ENCODE assay signal across 25 cellular contexts in genomic region chr17:72749119-72749572, GRCh38.
"Had no signal": no experiment of that assay in that cellular context is flagged by ENCODE, and none has a peak within 500 bp of the region (broad histone marks: within the 10 kb centered on the region; RNA-seq: fewer than 3 reads in every experiment).

No MANE protein-coding gene starts in this region.

- H3K27ac ChIP-seq: adrenal gland, body of pancreas, ovary, prostate gland, spleen, suprapubic skin, tibial artery, WERI-Rb-1 had no signal

- ATAC-seq: activated CD4-positive, CD25-positive, alpha-beta regulatory T cell treated with anti-CD3 and anti-CD28 coated beads, Interleukin-2, amount 50 U/mL, for 24 hours; body of pancreas had no signal

- H3K9me3 ChIP-seq: adrenal gland, body of pancreas, ovary, prostate gland, spleen, suprapubic skin, tibial artery had no signal

- H3K4me3 ChIP-seq: adrenal gland, body of pancreas, lung, ovary, prostate gland, spleen, suprapubic skin, tibial artery had no signal

- H3K4me1 ChIP-seq: adrenal gland, prostate gland, spleen, suprapubic skin, tibial artery had no signal

- H3K27me3 ChIP-seq: adrenal gland, body of pancreas, ovary, spleen, suprapubic skin, tibial artery had no signal

- FAIRE-seq: colon, endometrium, frontal cortex had no signal

- DNase-seq: activated CD4-positive, alpha-beta memory T cell treated with anti-CD3 and anti-CD28 coated beads for 36 hours; activated CD4-positive, alpha-beta T cell treated with anti-CD3 and anti-CD28 coated beads, Interleukin-2, amount 10 ng/mL, durations not matched to agents 24 days and 14 days; activated CD8-positive, alpha-beta memory T cell treated with anti-CD3 and anti-CD28 coated beads, Interleukin-2, amount 50 U/mL, for 4 hours; activated effector memory CD4-positive, alpha-beta T cell treated with anti-CD3 and anti-CD28 coated beads, Interleukin-2, amount 50 U/mL, for 16 hours; activated naive CD4-positive, alpha-beta T cell treated with anti-CD3 and anti-CD28 coated beads for 36 hours; activated naive CD8-positive, alpha-beta T cell treated with anti-CD3 and anti-CD28 coated beads for 36 hours; activated T-cell treated with anti-CD3 and anti-CD28 coated beads, Interleukin-2, amount 50 U/mL, for 1 hour; adrenal gland; aorta; effector CD8-positive, alpha-beta T cell; mesendoderm; ovary; spleen; stimulated activated naive CD4-positive, alpha-beta T cell; T1000; tibial artery; WERI-Rb-1 had no signal

- H3K36me3 ChIP-seq: adrenal gland, ovary, prostate gland, suprapubic skin, tibial artery had no signal
